Comparison of ENCODE assay signal across 8 cellular contexts in genomic region chr12:121295746-121296617, GRCh38.
DNase-seq lines count a peak whose midpoint lies in the region; ATAC-seq and TF ChIP-seq lines count a peak whose summit lies in the region.

No MANE protein-coding gene starts in this region.

- peak overlapping the region; percentile 48 to 93 (median 86) for H3K9ac ChIP-seq in subcutaneous abdominal adipose tissue (ENCODE audit: low read length in 5 of 5)

- peaks cover 6 to 54% (median 51%) of the 10 kb centered on the region in 5 donors for H3K4me1 ChIP-seq in subcutaneous abdominal adipose tissue (ENCODE audit: control insufficient read depth in 5 of 5, insufficient read depth in 5 of 5, low read length in 5 of 5)

- ATAC-seq in GM18873 (IDR thresholded peaks at IDR 0.05; ENCODE audit: low FRiP score, unreplicated experiment) (peak; percentile 32), HG03103 (IDR thresholded peaks at IDR 0.05; ENCODE audit: low read depth, unreplicated experiment) (peak; percentile 29), SK-N-SH treated with all-trans-retinoic acid at 6 μM for 48 hours (peak; percentile 44)

- peaks cover 0 to 10% (median 0%) of the 10 kb centered on the region in 5 donors for H3K36me3 ChIP-seq in subcutaneous abdominal adipose tissue (ENCODE audit: control insufficient read depth in 5 of 5, insufficient read depth in 5 of 5, low read length in 5 of 5)

- no peaks in the 10 kb centered on the region for H3K9me3 ChIP-seq in subcutaneous abdominal adipose tissue (ENCODE audit: control insufficient read depth in 5 of 5, low read length in 5 of 5)

- no peak for DNase-seq in AG09309 (ENCODE audit: low read depth)
- peak; percentile 23 for DNase-seq in medulla oblongata (ENCODE audit: extremely low spot score)
- DNase-seq in AML-193 (lab: John Stamatoyannopoulos, UW) = no peak

- H3K4me3 ChIP-seq in AG09309 (ENCODE audit: control insufficient read depth, low read depth, low read length) (peak overlapping the region; percentile 47), subcutaneous abdominal adipose tissue (ENCODE audit: low read depth in 1 of 5, low read length in 5 of 5) (peak overlapping the region; percentile 76 to 95 (median 88))

- TF ChIP-seq CTCF in AG09309 (IDR thresholded peaks at IDR 0.05; ENCODE audit: control insufficient read depth, insufficient read depth, low read depth, low read length, missing control alignments) = no peak

- H3K27ac ChIP-seq in cingulate gyrus (ENCODE audit: low read depth, low read length) (peak overlapping the region; percentile 69), subcutaneous abdominal adipose tissue (ENCODE audit: low read depth, low read length) (peak overlapping the region; percentile 62)

- H3K27me3 ChIP-seq in subcutaneous abdominal adipose tissue (ENCODE audit: control insufficient read depth in 5 of 5, insufficient read depth in 4 of 5, low read length in 5 of 5) = no peaks in the 10 kb centered on the region

TF ChIP-seq in SK-N-SH treated with all-trans-retinoic acid at 6 μM for 48 hours, 23 proteins besides CTCF, POLR2A, EP300 and RAD21:
- TF ChIP-seq ZFP30 (CRISPR knock-in tag; IDR thresholded peaks at IDR 0.05) (no peak), PPARA (CRISPR knock-in tag; IDR thresholded peaks at IDR 0.05; ENCODE audit: borderline replicate concordance) (no peak), ESRRG (CRISPR knock-in tag; IDR thresholded peaks at IDR 0.05) (no peak), GLIS3 (CRISPR knock-in tag; IDR thresholded peaks at IDR 0.05) (no peak), ZFP3 (CRISPR knock-in tag; IDR thresholded peaks at IDR 0.05) (no peak), TCF4 (CRISPR knock-in tag; IDR thresholded peaks at IDR 0.05; ENCODE audit: borderline replicate concordance) (no peak), POU6F1 (CRISPR knock-in tag; IDR thresholded peaks at IDR 0.05; ENCODE audit: borderline replicate concordance, low read depth) (no peak), CSRNP3 (CRISPR knock-in tag; IDR thresholded peaks at IDR 0.05) (no peak), TSHZ2 (CRISPR knock-in tag; IDR thresholded peaks at IDR 0.05) (no peak), CSDC2 (CRISPR knock-in tag; IDR thresholded peaks at IDR 0.05) (no peak), SNAI2 (CRISPR knock-in tag; IDR thresholded peaks at IDR 0.05) (no peak), ZNF70 (CRISPR knock-in tag; IDR thresholded peaks at IDR 0.05) (no peak)
